ENCODE assay signal across 2 cellular contexts in the genomic region with DNA sequence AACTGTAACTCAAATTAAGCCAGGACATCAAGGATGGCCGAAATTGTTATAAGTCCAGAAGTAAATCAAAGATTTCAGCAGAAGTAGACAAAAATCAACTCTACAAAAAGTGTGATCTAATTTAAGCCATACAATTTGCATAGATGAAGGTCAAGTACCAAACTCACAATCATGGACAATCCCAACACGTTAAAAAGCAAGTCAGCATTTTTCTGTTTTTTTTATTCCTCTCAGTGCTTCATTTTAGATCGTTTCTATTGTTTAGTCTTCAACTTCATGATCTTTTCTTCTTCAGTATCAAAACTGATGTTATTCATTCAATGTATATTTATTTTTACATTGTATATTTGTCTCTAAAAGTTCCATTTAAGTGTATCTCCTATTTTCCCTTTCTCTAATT.
TF ChIP-seq lines count a peak whose summit lies in the region.

No MANE protein-coding gene starts in this region.

TF ChIP-seq in A549, 52 proteins besides CTCF, POLR2A, EP300 and RAD21:
- TF ChIP-seq ELK1 (IDR thresholded peaks at IDR 0.05; ENCODE audit: low read depth, low read length) = no peak
- peak; percentile 75 for TF ChIP-seq MAFK (IDR thresholded peaks at IDR 0.05; ENCODE audit: partially characterized antibody)
- no peak for TF ChIP-seq JUNB (IDR thresholded peaks at IDR 0.05)
- no peak for TF ChIP-seq BCL3 (IDR thresholded peaks at IDR 0.05)
TF ChIP-seq in A549: peak in this region for 1.

TF ChIP-seq in K562, 482 proteins besides CTCF, POLR2A, EP300 and RAD21 (continued from another document):
- no peak for TF ChIP-seq ZNF398 (CRISPR knock-in tag; IDR thresholded peaks at IDR 0.05)
- TF ChIP-seq PRMT5 (CRISPR knock-in tag; IDR thresholded peaks at IDR 0.05) = no peak
- TF ChIP-seq ZNF316 (IDR thresholded peaks at IDR 0.05) = peak; percentile 88
- peak; percentile 63 for TF ChIP-seq MAFK (IDR thresholded peaks at IDR 0.05; ENCODE audit: low read length)
- peak; percentile 69 for TF ChIP-seq MAFG (tag; conservative IDR thresholded peaks at IDR 0.05)
- no peak for TF ChIP-seq SREBF2 (CRISPR knock-in tag; IDR thresholded peaks at IDR 0.05)
- no peak for TF ChIP-seq ZNF174 (CRISPR knock-in tag; IDR thresholded peaks at IDR 0.05)
- TF ChIP-seq RB1 (IDR thresholded peaks at IDR 0.05; ENCODE audit: low read depth) = no peak
- TF ChIP-seq MAFF (IDR thresholded peaks at IDR 0.05; ENCODE audit: low read length) = peak; percentile 75
